In the genomic region with DNA sequence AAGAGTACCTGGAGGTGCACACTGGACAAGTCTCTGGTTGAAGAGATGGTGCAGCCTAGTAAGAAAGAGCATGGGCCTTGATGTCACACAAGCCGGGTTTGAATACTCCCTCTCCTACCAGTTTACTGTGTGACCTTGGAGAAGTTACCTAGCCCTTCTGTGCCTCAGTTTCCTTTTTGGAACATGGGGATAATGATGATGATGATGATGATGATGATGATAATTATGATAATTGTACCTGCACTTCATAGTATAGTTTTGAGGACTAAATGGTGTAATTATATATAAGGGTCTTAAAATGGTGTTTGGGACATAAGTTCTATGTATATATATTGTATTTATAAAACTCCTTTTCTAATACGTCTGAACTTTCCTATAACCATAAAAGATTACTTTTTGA, we compare ENCODE assay signal across 1 cellular context.
TF ChIP-seq lines count a peak whose summit lies in the region.

No MANE protein-coding gene starts in this region.

TF ChIP-seq in HepG2, 621 proteins besides CTCF, POLR2A, EP300 and RAD21:
- no peak for TF ChIP-seq CHD4 (IDR thresholded peaks at IDR 0.05; ENCODE audit: borderline replicate concordance, low read length)
- peak; percentile 59; the same call in 1 of the 2 replicates for TF ChIP-seq CREB1 (IDR thresholded peaks at IDR 0.05)
- no peak for TF ChIP-seq CREB1 (CRISPR knock-in tag; IDR thresholded peaks at IDR 0.05)
